24 cellular contexts compared by ENCODE assay signal in genomic region chr5:35483797-35484196, GRCh38.
A peak's percentile ranks its signal among the peaks of the same experiment; 100 is the strongest.
DNase-seq lines count a peak whose midpoint lies in the region; ATAC-seq and TF ChIP-seq lines count a peak whose summit lies in the region.
"Had no signal": no experiment of that assay in that cellular context is flagged by ENCODE, and none has a peak within 500 bp of the region (broad histone marks: within the 10 kb centered on the region; RNA-seq: fewer than 3 reads in every experiment).

No MANE protein-coding gene starts in this region.

- H3K4me3 Mint-ChIP-seq in endodermal cell, result no peak overlapping the region
- H3K4me3 Mint-ChIP-seq: activated CD4-positive, alpha-beta T cell treated with anti-CD3 and anti-CD28 coated beads, Interleukin-2, amount 10 ng/mL, durations not matched to agents 7 days and 5 days; HFFc6; naive B cell had no signal

- H3K4me1 ChIP-seq in SK-N-SH (ENCODE audit: control insufficient read depth in 1 of 2, insufficient read depth in 2 of 2, low read depth in 1 of 2, low read length in 1 of 2), result no peaks in the 10 kb centered on the region
- peaks cover 43% of the 10 kb centered on the region for H3K4me1 ChIP-seq in vagina
- no peaks in the 10 kb centered on the region for H3K4me1 ChIP-seq in effector memory CD4-positive, alpha-beta T cell (ENCODE audit: control insufficient read depth, insufficient read depth, low read length, poor library complexity, severe bottlenecking)
- H3K4me1 ChIP-seq in endodermal cell (ENCODE audit: control insufficient read depth, insufficient read depth, low read length), result peaks cover 9% of the 10 kb centered on the region
- H3K4me1 ChIP-seq: BE2C had no signal

- H3K9ac ChIP-seq in SK-N-SH, result no peak overlapping the region
- no peak overlapping the region for H3K9ac ChIP-seq in endodermal cell (ENCODE audit: extremely low read depth, low read length, poor library complexity, severe bottlenecking)

- WGBS in SK-N-SH (ENCODE audit: low lambda C conversion rate), result 48% methylated on average over 2 of the region's 2 CpGs
- WGBS in endodermal cell (ENCODE audit: insufficient coverage in 1 of 2, insufficient read length in 1 of 2), 2 experiments, result 95 to 100% methylated on average over 1 to 2 of the region's 2 CpGs

- no peaks in the 10 kb centered on the region for H4K20me1 ChIP-seq in SK-N-SH (ENCODE audit: insufficient read depth)

- CTCF ChIA-PET in SK-N-SH (lab: Yijun Ruan, JAX), result no interaction called here

- H3K9me3 ChIP-seq in SK-N-SH (no peaks in the 10 kb centered on the region), vagina (no peaks in the 10 kb centered on the region), endodermal cell (ENCODE audit: control insufficient read depth, low read length) (no peaks in the 10 kb centered on the region)
- no peaks in the 10 kb centered on the region for H3K9me3 ChIP-seq in effector memory CD4-positive, alpha-beta T cell (ENCODE audit: control insufficient read depth, low read length)
- H3K9me3 ChIP-seq: BE2C, esophagus squamous epithelium, MG63 had no signal

- no peak overlapping the region for H3K4me2 ChIP-seq in SK-N-SH

- H3K27me3 Mint-ChIP-seq in endodermal cell (ENCODE audit: insufficient read depth), result no peaks in the 10 kb centered on the region
- H3K27me3 Mint-ChIP-seq: naive B cell, progenitor cell of endocrine pancreas had no signal

- no peaks in the 10 kb centered on the region for H3K9me3 Mint-ChIP-seq in endodermal cell
- H3K9me3 Mint-ChIP-seq: HFFc6, naive B cell had no signal

- POLR2A ChIA-PET in SK-N-SH (lab: Yijun Ruan, JAX), result no interaction called here

- H3F3A ChIP-seq in SK-N-SH (replicated peaks; ENCODE audit: insufficient read depth), result no peaks in the 10 kb centered on the region

- TF ChIP-seq RAD21 in SK-N-SH (IDR thresholded peaks at IDR 0.05; ENCODE audit: low read length), result no peak

- H2AFZ ChIP-seq in SK-N-SH (ENCODE audit: low read depth), result 0 out of 2 replicates have a peak overlapping the region, but pooled peaks have one; percentile 18

- no peak overlapping the region for H3K4me3 ChIP-seq in SK-N-SH (ENCODE audit: low read depth in 2 of 2, low read length in 1 of 2)
- no peak overlapping the region for H3K4me3 ChIP-seq in vagina
- H3K4me3 ChIP-seq in effector memory CD4-positive, alpha-beta T cell (ENCODE audit: insufficient read depth, low read depth, low read length, poor library complexity, severe bottlenecking), result no peak overlapping the region
- no peak overlapping the region for H3K4me3 ChIP-seq in endodermal cell (ENCODE audit: low read length)
- H3K4me3 ChIP-seq: esophagus squamous epithelium, MG63, skin epidermis had no signal

- DNase-seq in SK-N-SH (no peak), NOMO-1 treated with DMSO at 0.1 percent for 48 hours (lab: John Stamatoyannopoulos, UW; ENCODE audit: unreplicated experiment) (peak; percentile 95), left lobe of liver (ENCODE audit: low spot score) (no peak), vagina (ENCODE audit: extremely low spot score in 2 of 2) (no peak), COLO668 (lab: John Stamatoyannopoulos, UW; ENCODE audit: unreplicated experiment) (no peak), endodermal cell (no peak)
- no peak for DNase-seq in effector memory CD4-positive, alpha-beta T cell
- DNase-seq: activated CD4-positive, alpha-beta T cell treated with anti-CD3 and anti-CD28 coated beads, Interleukin-2, amount 10 ng/mL, durations not matched to agents 7 days and 5 days; activated CD8-positive, alpha-beta memory T cell treated with anti-CD3 and anti-CD28 coated beads, Interleukin-2, amount 50 U/mL, for 48 hours; activated effector memory CD4-positive, alpha-beta T cell treated with anti-CD3 and anti-CD28 coated beads, Interleukin-2, amount 50 U/mL, for 16 hours; BE2C; esophagus squamous epithelium; HFFc6; mammary epithelial cell; MG63; naive B cell; NCI-H2029; NCI-H524; stimulated activated CD8-positive, alpha-beta memory T cell treated with anti-CD3 and anti-CD28 coated beads, Interleukin-4, amount 100 ng/mL, for 48 hours; substantia nigra had no signal

- H3K36me3 Mint-ChIP-seq in endodermal cell (ENCODE audit: low read depth), result no peaks in the 10 kb centered on the region
- H3K36me3 Mint-ChIP-seq: naive B cell had no signal

- H3K27ac ChIP-seq in SK-N-SH (ENCODE audit: low read depth in 2 of 2, low read length in 1 of 2), result no peak overlapping the region
- H3K27ac ChIP-seq in vagina, result peak overlapping the region; percentile 36
- no peak overlapping the region for H3K27ac ChIP-seq in effector memory CD4-positive, alpha-beta T cell (ENCODE audit: insufficient read depth, low read length, poor library complexity, severe bottlenecking)
- no peak overlapping the region for H3K27ac ChIP-seq in endodermal cell (ENCODE audit: low read depth, low read length)
- H3K27ac ChIP-seq: 22Rv1, esophagus squamous epithelium, skin epidermis had no signal

- intact Hi-C loops in vagina (cut with DNase I), result no loop called here

- no peaks in the 10 kb centered on the region for H3K9me2 ChIP-seq in SK-N-SH

- ATAC-seq in SK-N-SH treated with all-trans-retinoic acid at 6 μM for 48 hours (no peak), left lobe of liver (peak; percentile 83)

- H3K79me2 ChIP-seq in SK-N-SH (ENCODE audit: insufficient read depth), result no peaks in the 10 kb centered on the region

- TF ChIP-seq EP300 in SK-N-SH (IDR thresholded peaks at IDR 0.05; ENCODE audit: borderline replicate concordance in 1 of 2, low read depth in 1 of 2, low read length in 1 of 2), result no peak

- no peak for TF ChIP-seq CTCF in SK-N-SH (IDR thresholded peaks at IDR 0.05)
- TF ChIP-seq CTCF in vagina (IDR thresholded peaks at IDR 0.05), result no peak
- TF ChIP-seq CTCF in endodermal cell (conservative IDR thresholded peaks at IDR 0.05), result no peak

- H3K27me3 ChIP-seq in SK-N-SH (ENCODE audit: insufficient read depth), result no peaks in the 10 kb centered on the region
- no peaks in the 10 kb centered on the region for H3K27me3 ChIP-seq in vagina
- no peaks in the 10 kb centered on the region for H3K27me3 ChIP-seq in effector memory CD4-positive, alpha-beta T cell (replicated peaks; ENCODE audit: control insufficient read depth, insufficient read depth, low read length, poor library complexity, severe bottlenecking)
- H3K27me3 ChIP-seq in endodermal cell (ENCODE audit: control insufficient read depth, insufficient read depth, low read length, poor library complexity, severe bottlenecking), result no peaks in the 10 kb centered on the region
- H3K27me3 ChIP-seq: BE2C, esophagus squamous epithelium, MG63 had no signal

- H3K36me3 ChIP-seq in SK-N-SH (replicated peaks in 1 of 2; ENCODE audit: control insufficient read depth in 1 of 2, insufficient read depth in 2 of 2, low read length in 1 of 2) (no peaks in the 10 kb centered on the region), vagina (no peaks in the 10 kb centered on the region), endodermal cell (ENCODE audit: control insufficient read depth, insufficient read depth, low read length) (no peaks in the 10 kb centered on the region)
- no peaks in the 10 kb centered on the region for H3K36me3 ChIP-seq in effector memory CD4-positive, alpha-beta T cell (ENCODE audit: control insufficient read depth, insufficient read depth, low read length)
- H3K36me3 ChIP-seq: BE2C, esophagus squamous epithelium, MG63 had no signal

- TF ChIP-seq POLR2A in vagina (IDR thresholded peaks at IDR 0.05), result no peak

- H3K4me1 Mint-ChIP-seq in endodermal cell, result peaks cover 18% of the 10 kb centered on the region

- H3K27ac Mint-ChIP-seq in endodermal cell, result no peak overlapping the region
- H3K27ac Mint-ChIP-seq: activated CD4-positive, alpha-beta T cell treated with anti-CD3 and anti-CD28 coated beads, Interleukin-2, amount 10 ng/mL, durations not matched to agents 7 days and 5 days; HFFc6; naive B cell; progenitor cell of endocrine pancreas had no signal

TF ChIP-seq in SK-N-SH treated with all-trans-retinoic acid at 6 μM for 48 hours, 23 proteins besides CTCF, POLR2A, EP300 and RAD21 (continues in another document):
- no peak for TF ChIP-seq ZNF8 (CRISPR knock-in tag; IDR thresholded peaks at IDR 0.05)
- no peak for TF ChIP-seq TSHZ2 (CRISPR knock-in tag; IDR thresholded peaks at IDR 0.05)
- TF ChIP-seq OSR1 (CRISPR knock-in tag; IDR thresholded peaks at IDR 0.05), result no peak
- TF ChIP-seq ZFP30 (CRISPR knock-in tag; IDR thresholded peaks at IDR 0.05), result no peak
- no peak for TF ChIP-seq GLIS3 (CRISPR knock-in tag; IDR thresholded peaks at IDR 0.05)
- TF ChIP-seq TCF4 (CRISPR knock-in tag; IDR thresholded peaks at IDR 0.05; ENCODE audit: borderline replicate concordance), result no peak
- TF ChIP-seq RARB (CRISPR knock-in tag; IDR thresholded peaks at IDR 0.05), result no peak
- TF ChIP-seq ZNF70 (CRISPR knock-in tag; IDR thresholded peaks at IDR 0.05), result no peak
- no peak for TF ChIP-seq ZFP3 (CRISPR knock-in tag; IDR thresholded peaks at IDR 0.05)
